8 cellular contexts compared by ENCODE assay signal in the genomic region with DNA sequence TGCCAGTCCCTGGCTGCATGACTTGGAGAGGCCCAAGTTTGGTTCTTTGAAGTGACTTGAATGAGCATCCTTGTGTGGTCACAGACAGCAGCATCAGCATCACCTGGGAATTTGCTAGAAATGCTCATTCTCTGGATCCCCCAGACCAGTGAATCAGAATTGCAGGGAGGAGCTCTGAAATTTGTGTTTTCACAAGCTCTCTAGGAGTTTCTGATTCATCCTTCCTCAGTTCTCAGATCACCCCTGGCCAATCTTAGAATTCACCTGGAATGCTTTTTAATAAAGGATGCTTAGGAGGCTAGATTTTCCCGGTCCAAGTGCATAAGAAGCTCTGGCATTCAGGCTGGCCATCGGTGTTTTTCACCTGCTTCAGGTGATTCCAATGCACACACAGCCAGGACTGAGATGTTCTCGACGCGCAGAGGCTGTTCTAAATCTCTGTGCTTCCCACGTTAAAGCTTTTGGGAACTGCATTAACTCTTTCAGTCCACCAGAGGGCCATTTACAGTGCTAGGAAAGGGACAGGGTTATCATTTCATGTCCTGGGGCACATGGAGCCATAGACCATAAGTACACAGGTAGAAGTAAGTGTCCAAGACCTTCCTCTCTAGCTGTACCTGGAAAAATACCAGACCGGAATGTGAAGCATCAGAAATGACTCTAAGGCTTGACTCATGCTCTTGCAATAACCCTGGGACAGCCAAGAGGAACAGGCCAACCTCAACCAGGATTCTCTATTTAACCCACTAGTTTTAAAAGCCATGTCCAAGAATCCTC.
DNase-seq lines count a peak whose midpoint lies in the region; ATAC-seq and TF ChIP-seq lines count a peak whose summit lies in the region.

No MANE protein-coding gene starts in this region.

- no peaks in the 10 kb centered on the region for H3K4me1 ChIP-seq in right lobe of liver

- ATAC-seq in right lobe of liver (peak; percentile 62 to 71 (median 67)), GM21367 (IDR thresholded peaks at IDR 0.05; ENCODE audit: unreplicated experiment) (no peak), HG02763 (IDR thresholded peaks at IDR 0.05; ENCODE audit: unreplicated experiment) (no peak)

- H3K36me3 ChIP-seq in right lobe of liver, result no peaks in the 10 kb centered on the region

- 15% methylated on average over 5 of the region's 7 CpGs for WGBS in right lobe of liver (ENCODE audit: insufficient coverage, low coverage, low lambda C conversion rate, missing lambda C conversion rate)

- DNase-seq in NCI-H1417 (lab: John Stamatoyannopoulos, UW) (peak in 2 of 3 experiments; percentile 2 to 19), NCI-H1417 treated with DMSO at 0.1 percent for 48 hours (lab: John Stamatoyannopoulos, UW) (no peak), HuH-7.5 (ENCODE audit: low spot score) (peak; percentile 11), right lobe of liver (no peak)
- no peak for DNase-seq in stimulated activated CD4-positive, alpha-beta T cell treated with anti-CD3 and anti-CD28 coated beads, Interleukin-2, amount 100 ng/mL, for 24 hours

- intact Hi-C loops in right lobe of liver (cut with DNase I), result no loop called here

- TF ChIP-seq POLR2A in right lobe of liver (IDR thresholded peaks at IDR 0.05), result no peak

- H3K9me3 ChIP-seq in right lobe of liver, result no peaks in the 10 kb centered on the region

- H3K27me3 ChIP-seq in right lobe of liver, result no peaks in the 10 kb centered on the region

- TF ChIP-seq CTCF in WI38 (IDR thresholded peaks at IDR 0.05; ENCODE audit: low read depth, low read length) (peak; percentile 71), right lobe of liver (IDR thresholded peaks at IDR 0.05) (peak; percentile 43 to 56 (median 48))

- no peak overlapping the region for H3K4me3 ChIP-seq in WI38 (ENCODE audit: low read depth, low read length)
- no peak overlapping the region for H3K4me3 ChIP-seq in right lobe of liver

- H3K27ac ChIP-seq in right lobe of liver, result no peak overlapping the region

Comparison
In these comparisons a context has a peak if more than half of its experiments do, and no peak if none do; other contexts are left out.
1. DNase-seq: peak in NCI-H1417 (2 of 3) and HuH-7.5 (single experiment); none in NCI-H1417 treated with DMSO at 0.1 percent for 48 hours (single experiment), right lobe of liver (0 of 3) and stimulated activated CD4-positive, alpha-beta T cell treated with anti-CD3 and anti-CD28 coated beads, Interleukin-2, amount 100 ng/mL, for 24 hours (0 of 2).
2. ATAC-seq: peak in right lobe of liver (4 of 4); none in GM21367 (single experiment) and HG02763 (single experiment).